ENCODE assay signal across 27 cellular contexts in genomic region chr9:109923826-109924225, GRCh38.
DNase-seq lines count a peak whose midpoint lies in the region; ATAC-seq, FAIRE-seq and TF ChIP-seq lines count a peak whose summit lies in the region.
"Had no signal": no experiment of that assay in that cellular context is flagged by ENCODE, and none has a peak within 500 bp of the region (broad histone marks: within the 10 kb centered on the region; RNA-seq: fewer than 3 reads in every experiment).

No MANE protein-coding gene starts in this region.

- H3K36me3 Mint-ChIP-seq in endothelial cell (ENCODE audit: low read depth, unreplicated experiment) = no peaks in the 10 kb centered on the region
- H3K36me3 Mint-ChIP-seq in stimulated activated memory B cell treated with anti-CD40 and anti-IgM and Interleukin-4, amounts not matched to agents 10 μg/mL and 1 μg/mL and 100 μg/mL, for 72 hours = peaks cover 8% of the 10 kb centered on the region
- H3K36me3 Mint-ChIP-seq: activated naive CD4-positive, alpha-beta T cell treated with anti-CD3 and anti-CD28 coated beads, Interleukin-2, amount 50 U/mL, for 24 hours had no signal

- in situ Hi-C loops in brain microvascular endothelial cell (cut with HindIII; ENCODE audit: low pct_ligation_motif_present, low sequenced_read_pairs) = no loop called here

- H3K9me3 ChIP-seq in small intestine (ENCODE audit: control insufficient read depth, low read depth) = no peaks in the 10 kb centered on the region
- H3K9me3 ChIP-seq: BE2C, heart left ventricle, neutrophil, upper lobe of left lung had no signal

- H3K27ac Mint-ChIP-seq in endothelial cell (ENCODE audit: unreplicated experiment) = peak overlapping the region; percentile 95
- H3K27ac Mint-ChIP-seq in stimulated activated memory B cell treated with anti-CD40 and anti-IgM and Interleukin-4, amounts not matched to agents 10 μg/mL and 1 μg/mL and 100 μg/mL, for 72 hours = peak overlapping the region; percentile 77
- H3K27ac Mint-ChIP-seq: activated naive CD4-positive, alpha-beta T cell treated with anti-CD3 and anti-CD28 coated beads, Interleukin-2, amount 50 U/mL, for 24 hours; dendritic cell treated with granulocyte-macrophage colony-stimulating factor and Interleukin-4, amounts not matched to agents 40 ng/mL and 50 ng/mL, for 4 days had no signal

- ATAC-seq in stimulated activated memory B cell treated with anti-CD40 and anti-IgM and Interleukin-4, amounts not matched to agents 10 μg/mL and 1 μg/mL and 100 μg/mL, for 72 hours = no peak
- ATAC-seq: heart left ventricle had no signal

- no peak for TF ChIP-seq CTCF in endothelial cell (IDR thresholded peaks at IDR 0.05; ENCODE audit: unreplicated experiment)
- no peak for TF ChIP-seq CTCF in brain microvascular endothelial cell (IDR thresholded peaks at IDR 0.05; ENCODE audit: low read depth, low read length, missing control alignments)

- no peaks in the 10 kb centered on the region for H3K27me3 Mint-ChIP-seq in endothelial cell (ENCODE audit: unreplicated experiment)
- H3K27me3 Mint-ChIP-seq in stimulated activated memory B cell treated with anti-CD40 and anti-IgM and Interleukin-4, amounts not matched to agents 10 μg/mL and 1 μg/mL and 100 μg/mL, for 72 hours = no peaks in the 10 kb centered on the region
- H3K27me3 Mint-ChIP-seq: activated naive CD4-positive, alpha-beta T cell treated with anti-CD3 and anti-CD28 coated beads, Interleukin-2, amount 50 U/mL, for 24 hours had no signal

- no peaks in the 10 kb centered on the region for H3K9me3 Mint-ChIP-seq in endothelial cell (ENCODE audit: unreplicated experiment)
- no peaks in the 10 kb centered on the region for H3K9me3 Mint-ChIP-seq in stimulated activated memory B cell treated with anti-CD40 and anti-IgM and Interleukin-4, amounts not matched to agents 10 μg/mL and 1 μg/mL and 100 μg/mL, for 72 hours
- H3K9me3 Mint-ChIP-seq: activated naive CD4-positive, alpha-beta T cell treated with anti-CD3 and anti-CD28 coated beads, Interleukin-2, amount 50 U/mL, for 24 hours; dendritic cell treated with granulocyte-macrophage colony-stimulating factor and Interleukin-4, amounts not matched to agents 40 ng/mL and 50 ng/mL, for 4 days had no signal

- DNase-seq in NCI-H2227 (lab: John Stamatoyannopoulos, UW; ENCODE audit: unreplicated experiment) (peak; percentile 7), NCI-H2227 treated with DMSO at 0.1 percent for 48 hours (lab: John Stamatoyannopoulos, UW) (no peak), NCI-H524 treated with DMSO at 0.1 percent for 48 hours (lab: John Stamatoyannopoulos, UW) (peak; percentile 92), endothelial cell (ENCODE audit: low spot score) (no peak), small intestine (no peak), brain microvascular endothelial cell (no peak), NCI-H226 (no peak)
- DNase-seq: activated CD4-positive, alpha-beta T cell treated with anti-CD3 and anti-CD28 coated beads, Interleukin-2, amount 50 U/mL, for 1 hour; activated CD8-positive, alpha-beta memory T cell treated with anti-CD3 and anti-CD28 coated beads, Interleukin-2, amount 50 U/mL, for 4 hours; anterior cingulate cortex; BE2C; DMS79; heart left ventricle; KG1; mammary epithelial cell; NCI-H187 treated with DMSO at 0.1 percent for 48 hours; NCI-H526; Right ventricle myocardium superior; stimulated activated CD4-positive, alpha-beta T cell treated with anti-CD3 and anti-CD28 coated beads, Interleukin-1b, Interleukin-23, amount 100 ng/mL, for 48 hours; upper lobe of left lung had no signal

- peaks cover 0 to 2% of the 10 kb centered on the region in 2 donors for H3K4me1 ChIP-seq in small intestine (ENCODE audit: control insufficient read depth in 2 of 2, insufficient read depth in 1 of 2, low read depth in 1 of 2, low read length in 1 of 2)
- H3K4me1 ChIP-seq: BE2C had no signal

- 76 to 85% (median 79%) methylated on average over 3 of the region's 3 CpGs for WGBS in small intestine, 3 donors

- no peak overlapping the region for H3K27ac ChIP-seq in small intestine (ENCODE audit: low read depth in 1 of 2, low read length in 1 of 2)
- no peak overlapping the region for H3K27ac ChIP-seq in brain microvascular endothelial cell
- H3K27ac ChIP-seq: neutrophil had no signal

- H3K4me3 ChIP-seq in small intestine (ENCODE audit: low read depth in 1 of 2, low read length in 2 of 2) (no peak overlapping the region), brain microvascular endothelial cell (ENCODE audit: low read depth, low read length) (no peak overlapping the region)
- H3K4me3 ChIP-seq: heart left ventricle, skin epidermis, upper lobe of left lung had no signal

- H3K4me1 Mint-ChIP-seq in endothelial cell (ENCODE audit: unreplicated experiment) = peaks cover 30% of the 10 kb centered on the region
- H3K4me1 Mint-ChIP-seq in stimulated activated memory B cell treated with anti-CD40 and anti-IgM and Interleukin-4, amounts not matched to agents 10 μg/mL and 1 μg/mL and 100 μg/mL, for 72 hours = peaks cover 60% of the 10 kb centered on the region

- H3K36me3 ChIP-seq in small intestine (ENCODE audit: control insufficient read depth in 2 of 2, insufficient read depth in 2 of 2, low read length in 2 of 2) (no peaks in the 10 kb centered on the region), brain microvascular endothelial cell (replicated peaks) (peaks cover 12% of the 10 kb centered on the region)
- H3K36me3 ChIP-seq: BE2C, neutrophil, upper lobe of left lung had no signal

- no peak for FAIRE-seq in small intestine (lab: Jason Lieb, UNC)
- FAIRE-seq: endometrium, HTR-8/SVneo had no signal

- H3K27me3 ChIP-seq in small intestine (ENCODE audit: control insufficient read depth in 2 of 2, insufficient read depth in 2 of 2, low read length in 2 of 2) (no peaks in the 10 kb centered on the region), brain microvascular endothelial cell (replicated peaks) (no peaks in the 10 kb centered on the region)
- H3K27me3 ChIP-seq: BE2C, heart left ventricle, neutrophil, upper lobe of left lung had no signal

- no peak overlapping the region for H3K4me3 Mint-ChIP-seq in endothelial cell (ENCODE audit: unreplicated experiment)
- H3K4me3 Mint-ChIP-seq in stimulated activated memory B cell treated with anti-CD40 and anti-IgM and Interleukin-4, amounts not matched to agents 10 μg/mL and 1 μg/mL and 100 μg/mL, for 72 hours = no peak overlapping the region
- H3K4me3 Mint-ChIP-seq: activated naive CD4-positive, alpha-beta T cell treated with anti-CD3 and anti-CD28 coated beads, Interleukin-2, amount 50 U/mL, for 24 hours; dendritic cell treated with granulocyte-macrophage colony-stimulating factor and Interleukin-4, amounts not matched to agents 40 ng/mL and 50 ng/mL, for 4 days had no signal

Comparison
In these comparisons a context has a peak if more than half of its experiments do, and no peak if none do; other contexts are left out.
1. DNase-seq: peak in NCI-H2227 (single experiment) and NCI-H524 treated with DMSO at 0.1 percent for 48 hours (single experiment); none in NCI-H2227 treated with DMSO at 0.1 percent for 48 hours (single experiment), endothelial cell (single experiment), small intestine (single experiment), brain microvascular endothelial cell (single experiment) and NCI-H226 (single experiment).